21 cellular contexts compared by ENCODE assay signal in genomic region chr15:100022426-100022825, GRCh38.
DNase-seq lines count a peak whose midpoint lies in the region; ATAC-seq, FAIRE-seq and TF ChIP-seq lines count a peak whose summit lies in the region.
"Had no signal": no experiment of that assay in that cellular context is flagged by ENCODE, and none has a peak within 500 bp of the region (broad histone marks: within the 10 kb centered on the region; RNA-seq: fewer than 3 reads in every experiment).

No MANE protein-coding gene starts in this region.

- in situ Hi-C loops in HepG2 (cut with HindIII; ENCODE audit: extremely low pct_ligation_motif_present, low pct_unique_long_range_greater_than_20kb): no loop called here

- POLR2A ChIA-PET in HepG2 (lab: Yijun Ruan, JAX): no interaction called here

- BruUV-seq in HepG2 (replicated peaks; lab: Mats Ljungman, UMichigan): no TSS peak

- H3K9ac ChIP-seq in HepG2 (ENCODE audit: insufficient read depth, low read depth, low read length): no peak overlapping the region

- peak overlapping the region; percentile 60 for H3K27ac Mint-ChIP-seq in mesothelial cell of epicardium
- H3K27ac Mint-ChIP-seq: CD4-positive, alpha-beta memory T cell; HFFc6 had no signal

- no peaks in the 10 kb centered on the region for H3K36me3 ChIP-seq in heart left ventricle
- no peaks in the 10 kb centered on the region for H3K36me3 ChIP-seq in HepG2 (replicated peaks in 1 of 2; ENCODE audit: control insufficient read depth in 1 of 2, insufficient read depth in 2 of 2, low read length in 2 of 2)
- no peaks in the 10 kb centered on the region for H3K36me3 ChIP-seq in thyroid gland
- H3K36me3 ChIP-seq: BE2C, HAP-1 had no signal

- peaks cover 14% of the 10 kb centered on the region for H3K9me3 Mint-ChIP-seq in mesothelial cell of epicardium

- TF ChIP-seq POLR2A in heart left ventricle (IDR thresholded peaks at IDR 0.05) (no peak), HepG2 (IDR thresholded peaks at IDR 0.05; ENCODE audit: insufficient read depth in 1 of 2, low read depth in 2 of 2, low read length in 2 of 2) (no peak), thyroid gland (IDR thresholded peaks at IDR 0.05) (no peak)

- DNase-seq in left ventricle myocardium superior (no peak), heart left ventricle (no peak), mesothelial cell of epicardium (ENCODE audit: low spot score in 2 of 2, unreplicated experiment in 2 of 2) (no peak), anterior cingulate cortex (lab: John Stamatoyannopoulos, UW) (no peak), HepG2 (ENCODE audit: low spot score) (no peak), thyroid gland (no peak), NCI-H1048 (lab: John Stamatoyannopoulos, UW) (no peak)
- DNase-seq: ACHN; BE2C; CD4-positive, alpha-beta memory T cell; COR-L47; DMS53; GF-D8; HFFc6 had no signal

- ATAC-seq in left ventricle myocardium superior: peak; percentile 18
- ATAC-seq in heart left ventricle: no peak
- ATAC-seq in HepG2: no peak

- H3K27me3 ChIP-seq in heart left ventricle: no peaks in the 10 kb centered on the region
- H3K27me3 ChIP-seq in HepG2 (ENCODE audit: control insufficient read depth in 1 of 2, insufficient read depth in 2 of 2, low read length in 2 of 2): peaks cover 0 to 1% of the 10 kb centered on the region in 2 experiments; a peak in 1 of 5 replicates
- no peaks in the 10 kb centered on the region for H3K27me3 ChIP-seq in thyroid gland
- H3K27me3 ChIP-seq: BE2C had no signal

- peaks cover 22% of the 10 kb centered on the region for H3K36me3 Mint-ChIP-seq in mesothelial cell of epicardium

- H3K4me1 Mint-ChIP-seq in mesothelial cell of epicardium: peaks cover 47% of the 10 kb centered on the region
- H3K4me1 Mint-ChIP-seq: CD4-positive, alpha-beta memory T cell had no signal

- CTCF ChIA-PET in HepG2 (lab: Yijun Ruan, JAX; ENCODE audit: low intra/inter-chr PET ratio, low total read pairs): no interaction called here

- intact Hi-C loops in left ventricle myocardium superior (cut with micrococcal nuclease): no loop called here
- intact Hi-C loops in heart left ventricle (cut with DNase I): loop anchor here in 2 of 10 donors (10.0 kb wide), 2 partner anchors 52 to 58 kb away; no protein-coding TSS in a partner anchor
- intact Hi-C loops in HepG2 (cut with micrococcal nuclease; ENCODE audit: unreplicated experiment): no loop called here
- intact Hi-C loops in thyroid gland (cut with DNase I): no loop called here

- H3K4me3 ChIP-seq in heart left ventricle (peak overlapping the region in 1 of 12 donors; percentile 8), HepG2 (replicated peaks in 1 of 3; ENCODE audit: insufficient read depth in 1 of 3, low read depth in 2 of 3, low read length in 3 of 3) (no peak overlapping the region), thyroid gland (replicated peaks in 1 of 3) (no peak overlapping the region)
- H3K4me3 ChIP-seq: HAP-1 had no signal

- TF ChIP-seq EP300 in HepG2 (IDR thresholded peaks at IDR 0.05; ENCODE audit: low read depth in 2 of 2, low read length in 2 of 2): no peak
- TF ChIP-seq EP300 in HepG2 (CRISPR knock-in tag; IDR thresholded peaks at IDR 0.05; ENCODE audit: borderline replicate concordance): no peak

- H3K27me3 Mint-ChIP-seq in mesothelial cell of epicardium (ENCODE audit: low read depth): no peaks in the 10 kb centered on the region
- H3K27me3 Mint-ChIP-seq: CD4-positive, alpha-beta memory T cell had no signal

- H2AFZ ChIP-seq in HepG2 (ENCODE audit: low read length): no peak overlapping the region

- no peak overlapping the region for H3K4me3 Mint-ChIP-seq in mesothelial cell of epicardium
- H3K4me3 Mint-ChIP-seq: CD4-positive, alpha-beta memory T cell; HFFc6 had no signal

- peak; percentile 60 for FAIRE-seq in endometrium (lab: Jason Lieb, UNC)
- FAIRE-seq in HepG2 (lab: Jason Lieb, UNC): no peak
- FAIRE-seq: D721Med, GM19239, H1, HTR-8/SVneo had no signal

- H3K9me3 ChIP-seq in heart left ventricle (peaks cover 0 to 7% (median 1%) of the 10 kb centered on the region in 12 donors), HepG2 (ENCODE audit: low read length) (peaks cover 3% of the 10 kb centered on the region), thyroid gland (no peaks in the 10 kb centered on the region)
- H3K9me3 ChIP-seq: BE2C had no signal

- WGBS in heart left ventricle, 4 donors: 71 to 78% (median 77%) methylated on average over 5 of the region's 5 CpGs
- 46% methylated on average over 5 of the region's 5 CpGs for WGBS in HepG2 (ENCODE audit: low lambda C conversion rate)
- 68 to 85% methylated on average over 5 of the region's 5 CpGs for WGBS in thyroid gland, 2 donors

- H3K27ac ChIP-seq in heart left ventricle (no peak overlapping the region), HepG2 (ENCODE audit: extremely low read length, insufficient read depth, low read length) (no peak overlapping the region), thyroid gland (no peak overlapping the region)
- H3K27ac ChIP-seq: C4-2B had no signal

- TF ChIP-seq CTCF in heart left ventricle (IDR thresholded peaks at IDR 0.05) (no peak), mesothelial cell of epicardium (IDR thresholded peaks at IDR 0.05; ENCODE audit: unreplicated experiment) (no peak), HepG2 (CRISPR knock-in tag; IDR thresholded peaks at IDR 0.05) (no peak), thyroid gland (IDR thresholded peaks at IDR 0.05) (no peak)

- H3K4me2 ChIP-seq in HepG2 (ENCODE audit: low read depth, low read length): no peak overlapping the region

- H3K79me2 ChIP-seq in HepG2 (ENCODE audit: insufficient read depth, low read length): no peaks in the 10 kb centered on the region

- H4K20me1 ChIP-seq in HepG2 (ENCODE audit: insufficient read depth, low read length): no peaks in the 10 kb centered on the region

- H3K4me1 ChIP-seq in heart left ventricle: peaks cover 0 to 21% (median 0%) of the 10 kb centered on the region in 12 donors
- no peaks in the 10 kb centered on the region for H3K4me1 ChIP-seq in HepG2 (ENCODE audit: insufficient read depth, low read length)
- H3K4me1 ChIP-seq in thyroid gland: no peaks in the 10 kb centered on the region
- H3K4me1 ChIP-seq: BE2C, HAP-1 had no signal

- no peak for TF ChIP-seq RAD21 in HepG2 (CRISPR knock-in tag; IDR thresholded peaks at IDR 0.05)

TF ChIP-seq in HepG2, 621 proteins besides CTCF, POLR2A, EP300 and RAD21:
- TF ChIP-seq ZSCAN20 (CRISPR knock-in tag; IDR thresholded peaks at IDR 0.05; ENCODE audit: borderline replicate concordance): no peak
TF ChIP-seq in HepG2: peak in this region for 0.
